ENCODE assay signal across 1 cellular context in genomic region chr12:109153711-109154434, GRCh38.
TF ChIP-seq lines count a peak whose summit lies in the region.

No MANE protein-coding gene starts in this region.

TF ChIP-seq in HepG2, 621 proteins besides CTCF, POLR2A, EP300 and RAD21 (continued from another document):
- 0 out of 2 replicates have a peak, but pooled peaks have one; percentile 20 for TF ChIP-seq PAXIP1 (CRISPR knock-in tag; conservative IDR thresholded peaks at IDR 0.05)
- TF ChIP-seq ZNF558 (CRISPR knock-in tag; IDR thresholded peaks at IDR 0.05; ENCODE audit: borderline replicate concordance): no peak
- TF ChIP-seq ZNF761 (CRISPR knock-in tag; conservative IDR thresholded peaks at IDR 0.05): no peak
- no peak for TF ChIP-seq POGZ (CRISPR knock-in tag; IDR thresholded peaks at IDR 0.05)
- TF ChIP-seq ZFP36L1 (CRISPR knock-in tag; IDR thresholded peaks at IDR 0.05): no peak
- no peak for TF ChIP-seq PRDM15 (CRISPR knock-in tag; IDR thresholded peaks at IDR 0.05)
- no peak for TF ChIP-seq ZNF207 (IDR thresholded peaks at IDR 0.05; ENCODE audit: borderline replicate concordance)
- no peak for TF ChIP-seq HBP1 (CRISPR knock-in tag; IDR thresholded peaks at IDR 0.05; ENCODE audit: low read depth)
- TF ChIP-seq NKX3-1 (CRISPR knock-in tag; IDR thresholded peaks at IDR 0.05): no peak
- no peak for TF ChIP-seq RARA (CRISPR knock-in tag; IDR thresholded peaks at IDR 0.05)
- no peak for TF ChIP-seq ZNF33A (CRISPR knock-in tag; IDR thresholded peaks at IDR 0.05; ENCODE audit: borderline replicate concordance)
- TF ChIP-seq GPBP1L1 (CRISPR knock-in tag; IDR thresholded peaks at IDR 0.05): no peak
